ENCODE assay signal across 13 cellular contexts in genomic region chr5:151811593-151812321, GRCh38. TPM values are rescaled to one million over a fixed set of nuclear protein-coding genes. Genes with fewer than 3 reads are reported as not detected.
DNase-seq lines count a peak whose midpoint lies in the region; ATAC-seq and TF ChIP-seq lines count a peak whose summit lies in the region.
"Had no signal": no experiment of that assay in that cellular context is flagged by ENCODE, and none has a peak within 500 bp of the region (broad histone marks: within the 10 kb centered on the region; RNA-seq: fewer than 3 reads in every experiment).

No MANE protein-coding gene starts in this region.

- H3K27me3 Mint-ChIP-seq in dendritic cell treated with granulocyte-macrophage colony-stimulating factor and Interleukin-4, amounts not matched to agents 40 ng/mL and 50 ng/mL, for 4 days, result no peaks in the 10 kb centered on the region
- no peaks in the 10 kb centered on the region for H3K27me3 Mint-ChIP-seq in T-cell
- H3K27me3 Mint-ChIP-seq: activated CD4-positive, alpha-beta memory T cell treated with anti-CD3 and anti-CD28 coated beads for 36 hours had no signal

- H3K9me1 ChIP-seq in IMR-90 (ENCODE audit: insufficient read depth, low read length), result no peaks in the 10 kb centered on the region

- peaks cover 17% of the 10 kb centered on the region; the same call in 1 of the 2 replicates for H4K20me1 ChIP-seq in IMR-90 (ENCODE audit: insufficient read depth, low read length)

- H2AFZ ChIP-seq in IMR-90 (replicated peaks; ENCODE audit: low read length, poor library complexity), result no peak overlapping the region

- no peak overlapping the region for H3K9ac ChIP-seq in IMR-90 (ENCODE audit: low read depth, low read length)

- POLR2A ChIA-PET in IMR-90 (lab: Charles Lee; ENCODE audit: unreplicated experiment), result interaction anchor here (0.7 kb wide), 1 partner anchor 9 kb away, joined by 3 read pairs; no protein-coding TSS in a partner anchor
- POLR2A ChIA-PET in T-cell (lab: Charles Lee), result no interaction called here

- H2BK5ac ChIP-seq in IMR-90 (ENCODE audit: low read depth, low read length, poor library complexity, severe bottlenecking), result no peak overlapping the region

- no peak overlapping the region for H4K91ac ChIP-seq in IMR-90 (ENCODE audit: insufficient read depth, low read depth, low read length)

- H3K36me3 Mint-ChIP-seq in dendritic cell treated with granulocyte-macrophage colony-stimulating factor and Interleukin-4, amounts not matched to agents 40 ng/mL and 50 ng/mL, for 4 days (ENCODE audit: low read depth), result peaks cover 85% of the 10 kb centered on the region
- peaks cover 53% of the 10 kb centered on the region for H3K36me3 Mint-ChIP-seq in T-cell

- TF ChIP-seq CTCF in IMR-90 (conservative IDR thresholded peaks at IDR 0.05; ENCODE audit: low read depth, low read length) (no peak), left lung (IDR thresholded peaks at IDR 0.05) (no peak)

- H3K4me3 ChIP-seq in IMR-90 (ENCODE audit: insufficient read depth, low read depth, low read length), result no peak overlapping the region
- H3K4me3 ChIP-seq in left lung, result no peak overlapping the region

- no peak overlapping the region for H2BK120ac ChIP-seq in IMR-90 (ENCODE audit: low read depth, low read length)

- dilution Hi-C loops in IMR-90 (cut with HindIII; ENCODE audit: low sequenced_read_pairs, unreplicated experiment), result no loop called here

- H3K4ac ChIP-seq in IMR-90 (ENCODE audit: low read depth, low read length), result no peak overlapping the region

- H3K56ac ChIP-seq in IMR-90 (ENCODE audit: extremely low read depth, insufficient read depth, low read length), result no peak overlapping the region

- TF ChIP-seq POLR2A in IMR-90 (IDR thresholded peaks at IDR 0.05; ENCODE audit: low read depth, low read length), result no peak

- no peak overlapping the region for H2BK15ac ChIP-seq in IMR-90 (ENCODE audit: low read depth, low read length)

- 70% methylated on average over 2 of the region's 5 CpGs; no CpG with 5 or more reads in 1 of the 2 experiments for WGBS in IMR-90 (ENCODE audit: extremely low coverage in 2 of 2, insufficient read length in 1 of 2), 2 experiments

- H3K27ac ChIP-seq in IMR-90 (ENCODE audit: insufficient read depth, low read length), result no peak overlapping the region
- no peak overlapping the region for H3K27ac ChIP-seq in left lung

- no peak overlapping the region for H2AK9ac ChIP-seq in IMR-90 (replicated peaks; ENCODE audit: low read depth, low read length, poor library complexity)

- H3K9me3 ChIP-seq in IMR-90 (ENCODE audit: control insufficient read depth, insufficient read depth, low read length) (no peaks in the 10 kb centered on the region), left lung (no peaks in the 10 kb centered on the region)

- peak overlapping the region; percentile 20 for H3K27ac Mint-ChIP-seq in dendritic cell treated with granulocyte-macrophage colony-stimulating factor and Interleukin-4, amounts not matched to agents 40 ng/mL and 50 ng/mL, for 4 days
- peak overlapping the region in 1 of 2 donors; percentile 24 for H3K27ac Mint-ChIP-seq in T-cell

- ATAC-seq in IMR-90 (ENCODE audit: low read depth), result 0 out of 2 replicates have a peak, but pooled peaks have one; percentile 15
- peak; percentile 60 for ATAC-seq in left lung
- no peak for ATAC-seq in T-cell (replicated peaks in 1 of 4)
- ATAC-seq in HG02973 (IDR thresholded peaks at IDR 0.05; ENCODE audit: unreplicated experiment), result no peak
- ATAC-seq in GM21717 (IDR thresholded peaks at IDR 0.05; ENCODE audit: unreplicated experiment), result no peak
- no peak for ATAC-seq in GM21367 (IDR thresholded peaks at IDR 0.05; ENCODE audit: unreplicated experiment)
- ATAC-seq: left lobe of liver had no signal

- TF ChIP-seq RAD21 in IMR-90 (IDR thresholded peaks at IDR 0.05; ENCODE audit: low read length), result no peak

- no peak overlapping the region for H4K5ac ChIP-seq in IMR-90 (ENCODE audit: low read depth, low read length)

- intact Hi-C loops in IMR-90 (cut with micrococcal nuclease), result no loop called here
- intact Hi-C loops in dendritic cell treated with granulocyte-macrophage colony-stimulating factor and Interleukin-4, amounts not matched to agents 40 ng/mL and 50 ng/mL, for 4 days (cut with micrococcal nuclease), result no loop called here
- intact Hi-C loops in left lung (cut with DNase I), result no loop called here

- no peak overlapping the region for H3K14ac ChIP-seq in IMR-90 (replicated peaks; ENCODE audit: low read depth, low read length)

- no peak overlapping the region for H3K4me3 Mint-ChIP-seq in dendritic cell treated with granulocyte-macrophage colony-stimulating factor and Interleukin-4, amounts not matched to agents 40 ng/mL and 50 ng/mL, for 4 days
- H3K4me3 Mint-ChIP-seq in T-cell, result no peak overlapping the region
- H3K4me3 Mint-ChIP-seq: activated CD4-positive, alpha-beta memory T cell treated with anti-CD3 and anti-CD28 coated beads for 36 hours had no signal

- in situ Hi-C loops in IMR-90 (cut with MboI; ENCODE audit: low sequenced_read_pairs), result no loop called here

- peaks cover 9% of the 10 kb centered on the region for H3K9me3 Mint-ChIP-seq in dendritic cell treated with granulocyte-macrophage colony-stimulating factor and Interleukin-4, amounts not matched to agents 40 ng/mL and 50 ng/mL, for 4 days
- H3K9me3 Mint-ChIP-seq in T-cell, result peaks cover 0 to 3% (median 0%) of the 10 kb centered on the region in 3 donors

- H3K4me1 ChIP-seq in IMR-90 (ENCODE audit: control insufficient read depth, insufficient read depth, low read length) (peaks cover 9% of the 10 kb centered on the region), left lung (peaks cover 0 to 3% of the 10 kb centered on the region in 2 donors)

- no peak overlapping the region for H2AK5ac ChIP-seq in IMR-90 (ENCODE audit: low read depth, low read length)

- H3K79me1 ChIP-seq in IMR-90 (ENCODE audit: low read depth in 1 of 2, low read length in 2 of 2), result peaks cover 30 to 54% of the 10 kb centered on the region in 2 experiments

- H3K23ac ChIP-seq in IMR-90 (ENCODE audit: low read depth, low read length), result no peak overlapping the region

- no peak overlapping the region for H3K4me2 ChIP-seq in IMR-90 (ENCODE audit: low read depth, low read length)

- H3K36me3 ChIP-seq in IMR-90 (ENCODE audit: control insufficient read depth, insufficient read depth, low read length) (peaks cover 18% of the 10 kb centered on the region), left lung (peaks cover 0 to 62% of the 10 kb centered on the region in 2 donors)

- DNase-seq in AG20443 (ENCODE audit: low spot score) (peak; percentile 57), IMR-90 (peak; percentile 53), left lung (no peak), T-cell (no peak)
- DNase-seq: activated CD4-positive, alpha-beta memory T cell treated with anti-CD3 and anti-CD28 coated beads for 36 hours; glutamatergic neuron; NCI-H1092; T-helper 9 cell had no signal

- H3K4me1 Mint-ChIP-seq in dendritic cell treated with granulocyte-macrophage colony-stimulating factor and Interleukin-4, amounts not matched to agents 40 ng/mL and 50 ng/mL, for 4 days (ENCODE audit: low read depth), result peaks cover 12% of the 10 kb centered on the region
- H3K4me1 Mint-ChIP-seq in T-cell, result peaks cover 4 to 12% (median 5%) of the 10 kb centered on the region in 3 donors

- H3K18ac ChIP-seq in IMR-90 (ENCODE audit: low read depth, low read length), result no peak overlapping the region

- BruUV-seq in IMR-90 (replicated peaks; lab: Mats Ljungman, UMichigan), result no TSS peak

- no peak overlapping the region for H2BK20ac ChIP-seq in IMR-90 (ENCODE audit: low read depth, low read length)

- no peak overlapping the region for H4K8ac ChIP-seq in IMR-90 (ENCODE audit: low read depth in 2 of 2, low read length in 2 of 2)

- CTCF ChIA-PET in IMR-90 (lab: Yijun Ruan, JAX), result interaction anchor here (2.2 kb wide), 1 partner anchor 14 kb away, joined by 5 read pairs; no protein-coding TSS in a partner anchor
- CTCF ChIA-PET in T-cell (lab: Charles Lee), result interaction anchor here (0.6 to 1.6 kb wide), 3 partner anchors 13 to 537 kb away, joined by 3 to 4 read pairs (median 3); no protein-coding TSS in a partner anchor

- no peaks in the 10 kb centered on the region for H3K27me3 ChIP-seq in IMR-90 (ENCODE audit: control insufficient read depth, insufficient read depth, low read length)
- no peaks in the 10 kb centered on the region for H3K27me3 ChIP-seq in left lung

TF ChIP-seq in IMR-90, 13 proteins besides CTCF, POLR2A, EP300 and RAD21 (continues in another document):
- TF ChIP-seq FOS (IDR thresholded peaks at IDR 0.05; ENCODE audit: low read depth, low read length) (no peak), USF2 (IDR thresholded peaks at IDR 0.05; ENCODE audit: low read depth, low read length) (no peak), MAFK (IDR thresholded peaks at IDR 0.05; ENCODE audit: low read depth, low read length) (no peak), ELK1 (IDR thresholded peaks at IDR 0.05; ENCODE audit: borderline replicate concordance, low read depth, low read length) (no peak), CHD1 (IDR thresholded peaks at IDR 0.05; ENCODE audit: low read depth, low read length) (no peak), CEBPB (IDR thresholded peaks at IDR 0.05; ENCODE audit: low read depth, low read length) (no peak)

RNA-seq across cellular contexts. Expression of gene G3BP1, which starts 40.0 kb away (rescaled TPM):
- 272 and 482 TPM in 2 replicates for total RNA-seq in IMR-90 (2012; rRNA removed)
- 32.8 and 40.2 TPM in 2 replicates for polyA plus RNA-seq in IMR-90 (2012; rRNA removed)
- polyA plus RNA-seq in IMR-90 (2012; cell fraction: cytosol; rRNA removed), result 11.6 and 22.4 TPM in 2 replicates
- polyA plus RNA-seq in IMR-90 (2012; cell fraction: nucleus; rRNA removed; ENCODE audit: low replicate concordance), result 6.2 and 28.5 TPM in 2 replicates
- total RNA-seq in left lung, result 100 to 1,000 TPM; 150 to 207 TPM
- total RNA-seq in T-cell, result 100 to 1,000 TPM; 109 to 185 (median 170) TPM

RNA-seq across cellular contexts. Expression of gene ATOX1, which starts 53.3 kb away (rescaled TPM):
- 56.3 and 76.7 TPM in 2 replicates for total RNA-seq in IMR-90 (2012; rRNA removed)
- 360 and 398 TPM in 2 replicates for polyA plus RNA-seq in IMR-90 (2012; rRNA removed)
- polyA plus RNA-seq in IMR-90 (2012; cell fraction: cytosol; rRNA removed), result 336 and 385 TPM in 2 replicates
- polyA plus RNA-seq in IMR-90 (2012; cell fraction: nucleus; rRNA removed; ENCODE audit: low replicate concordance), result 87.4 and 97.2 TPM in 2 replicates
- 10 to 100 TPM; 72.1 to 89.7 TPM for total RNA-seq in left lung
- total RNA-seq in T-cell, result 10 to 100 TPM; 21.4 to 33.8 (median 30.9) TPM

Comparison
In these comparisons a context has a peak if more than half of its experiments do, and no peak if none do; other contexts are left out.
1. DNase-seq: peak in AG20443 (single experiment) and IMR-90 (single experiment); none in left lung (0 of 2) and T-cell (0 of 34).
2. ATAC-seq: peak in IMR-90 (single experiment) and left lung (single experiment); none in T-cell (0 of 4), HG02973 (single experiment), GM21717 (single experiment) and GM21367 (single experiment).